In the genomic region with DNA sequence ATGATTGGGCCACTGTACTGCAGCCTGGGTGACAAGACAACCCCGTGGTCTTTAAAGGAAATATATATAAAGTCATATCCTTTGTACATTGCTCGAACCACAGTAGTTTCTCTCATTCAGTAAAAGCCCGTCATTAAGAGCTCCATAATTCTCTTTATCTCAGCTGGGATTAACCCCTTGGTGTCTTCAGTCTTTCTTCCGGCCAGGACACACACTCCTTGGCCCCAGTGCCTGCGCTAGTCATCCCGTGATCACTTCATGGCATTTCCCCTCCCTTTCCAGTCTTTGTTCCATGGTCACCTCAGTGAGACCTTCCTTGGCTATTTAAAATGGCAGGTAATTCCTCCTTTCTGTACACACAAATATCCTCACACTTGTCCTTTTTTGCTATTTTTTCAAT, we compare ENCODE assay signal across 11 cellular contexts. TPM values are rescaled to one million over a fixed set of nuclear protein-coding genes. Genes with fewer than 3 reads are reported as not detected.
DNase-seq lines count a peak whose midpoint lies in the region; ATAC-seq and TF ChIP-seq lines count a peak whose summit lies in the region.
"Had no signal": no experiment of that assay in that cellular context is flagged by ENCODE, and none has a peak within 500 bp of the region (broad histone marks: within the 10 kb centered on the region; RNA-seq: fewer than 3 reads in every experiment).

No MANE protein-coding gene starts in this region.

- peaks cover 50 to 72% (median 65%) of the 10 kb centered on the region in 3 donors for H3K4me1 Mint-ChIP-seq in CD8-positive, alpha-beta memory T cell
- peaks cover 64% of the 10 kb centered on the region for H3K4me1 Mint-ChIP-seq in activated naive CD8-positive, alpha-beta T cell treated with anti-CD3 and anti-CD28 coated beads, Interleukin-2, amount 50 U/mL, for 24 hours
- H3K4me1 Mint-ChIP-seq in natural killer cell treated with Interleukin-12 subunit alpha and Interleukin-12 subunit beta and Interleukin-15 and Interleukin-18, amount 100 ng/mL, for 72 hours (ENCODE audit: low read depth in 2 of 2): peaks cover 55 to 57% of the 10 kb centered on the region in 2 donors

- no peaks in the 10 kb centered on the region for H3K27me3 ChIP-seq in CD8-positive, alpha-beta memory T cell (ENCODE audit: insufficient read depth, low read length, poor library complexity, severe bottlenecking)
- H3K27me3 ChIP-seq in HUES64 (ENCODE audit: insufficient read depth, low read length) (no peaks in the 10 kb centered on the region), transverse colon (no peaks in the 10 kb centered on the region)

- peak overlapping the region in 6 of 7 donors; percentile 49 to 79 (median 60) for H3K4me3 Mint-ChIP-seq in CD8-positive, alpha-beta memory T cell
- H3K4me3 Mint-ChIP-seq in activated naive CD8-positive, alpha-beta T cell treated with anti-CD3 and anti-CD28 coated beads, Interleukin-2, amount 50 U/mL, for 24 hours: peak overlapping the region; percentile 97
- H3K4me3 Mint-ChIP-seq in natural killer cell treated with Interleukin-12 subunit alpha and Interleukin-12 subunit beta and Interleukin-15 and Interleukin-18, amount 100 ng/mL, for 72 hours: peak overlapping the region; percentile 60

- in situ Hi-C loops in transverse colon (cut with MboI; ENCODE audit: low pct_ligation_motif_present in 1 of 4, low pct_unique_long_range_greater_than_20kb in 1 of 4, low sequenced_read_pairs in 3 of 4): no loop called here

- H3K9me3 ChIP-seq in CD8-positive, alpha-beta memory T cell (ENCODE audit: low read length): no peaks in the 10 kb centered on the region
- no peaks in the 10 kb centered on the region for H3K9me3 ChIP-seq in HUES64 (ENCODE audit: insufficient read depth, low read depth, low read length)
- no peaks in the 10 kb centered on the region for H3K9me3 ChIP-seq in transverse colon

- POLR2A ChIA-PET in CD8-positive, alpha-beta memory T cell (lab: Charles Lee): no interaction called here
- POLR2A ChIA-PET in GM10248 (lab: Yijun Ruan, JAX): no interaction called here

- H3K27ac ChIP-seq in CD8-positive, alpha-beta memory T cell (ENCODE audit: low read depth, low read length): no peak overlapping the region
- H3K27ac ChIP-seq in HUES64 (ENCODE audit: low read depth, low read length) (peak overlapping the region; percentile 20; the same call in 1 of the 2 replicates), transverse colon (no peak overlapping the region), substantia nigra (ENCODE audit: low read depth, low read length, poor library complexity, severe bottlenecking) (no peak overlapping the region)

- H3K9ac ChIP-seq in HUES64 (ENCODE audit: low read depth, low read length): no peak overlapping the region

- no peak for DNase-seq in CD8-positive, alpha-beta memory T cell
- DNase-seq in activated naive CD8-positive, alpha-beta T cell treated with anti-CD3 and anti-CD28 coated beads, Interleukin-2, amount 50 U/mL, for 24 hours: no peak
- DNase-seq in natural killer cell treated with Interleukin-12 subunit alpha and Interleukin-12 subunit beta and Interleukin-15 and Interleukin-18, amount 100 ng/mL, for 72 hours (ENCODE audit: low spot score): no peak
- no peak for DNase-seq in GM10248 (ENCODE audit: extremely low spot score)
- no peak for DNase-seq in transverse colon
- DNase-seq in substantia nigra (lab: John Stamatoyannopoulos, UW): no peak
- DNase-seq: activated CD4-positive, alpha-beta T cell treated with anti-CD3 and anti-CD28 coated beads for 1 hour; GF-D8; NCI-H1694 treated with DMSO at 0.1 percent for 48 hours had no signal

- peaks cover 0 to 77% (median 25%) of the 10 kb centered on the region in 3 donors for H3K36me3 Mint-ChIP-seq in CD8-positive, alpha-beta memory T cell
- H3K36me3 Mint-ChIP-seq in activated naive CD8-positive, alpha-beta T cell treated with anti-CD3 and anti-CD28 coated beads, Interleukin-2, amount 50 U/mL, for 24 hours (ENCODE audit: low read depth): peaks cover 77% of the 10 kb centered on the region
- peaks cover 46% of the 10 kb centered on the region for H3K36me3 Mint-ChIP-seq in natural killer cell treated with Interleukin-12 subunit alpha and Interleukin-12 subunit beta and Interleukin-15 and Interleukin-18, amount 100 ng/mL, for 72 hours

- H3K36me3 ChIP-seq in CD8-positive, alpha-beta memory T cell (ENCODE audit: insufficient read depth, low read length): peaks cover 60% of the 10 kb centered on the region
- H3K36me3 ChIP-seq in HUES64 (ENCODE audit: insufficient read depth, low read length) (peaks cover 61% of the 10 kb centered on the region), transverse colon (peaks cover 0 to 48% (median 20%) of the 10 kb centered on the region in 4 donors)

- H3K9me3 Mint-ChIP-seq in CD8-positive, alpha-beta memory T cell: no peaks in the 10 kb centered on the region
- no peaks in the 10 kb centered on the region for H3K9me3 Mint-ChIP-seq in activated naive CD8-positive, alpha-beta T cell treated with anti-CD3 and anti-CD28 coated beads, Interleukin-2, amount 50 U/mL, for 24 hours
- no peaks in the 10 kb centered on the region for H3K9me3 Mint-ChIP-seq in natural killer cell treated with Interleukin-12 subunit alpha and Interleukin-12 subunit beta and Interleukin-15 and Interleukin-18, amount 100 ng/mL, for 72 hours

- CTCF ChIA-PET in CD8-positive, alpha-beta memory T cell (lab: Charles Lee): interaction anchor here (1.4 kb wide), 1 partner anchor 12 kb away, joined by 4 read pairs; no protein-coding TSS in a partner anchor
- CTCF ChIA-PET in GM10248 (lab: Yijun Ruan, JAX): no interaction called here

- no peaks in the 10 kb centered on the region for H3K27me3 Mint-ChIP-seq in CD8-positive, alpha-beta memory T cell
- H3K27me3 Mint-ChIP-seq in activated naive CD8-positive, alpha-beta T cell treated with anti-CD3 and anti-CD28 coated beads, Interleukin-2, amount 50 U/mL, for 24 hours: no peaks in the 10 kb centered on the region
- H3K27me3 Mint-ChIP-seq in natural killer cell treated with Interleukin-12 subunit alpha and Interleukin-12 subunit beta and Interleukin-15 and Interleukin-18, amount 100 ng/mL, for 72 hours: no peaks in the 10 kb centered on the region

- ATAC-seq in activated naive CD8-positive, alpha-beta T cell treated with anti-CD3 and anti-CD28 coated beads, Interleukin-2, amount 50 U/mL, for 24 hours: no peak
- no peak for ATAC-seq in natural killer cell treated with Interleukin-12 subunit alpha and Interleukin-12 subunit beta and Interleukin-15 and Interleukin-18, amount 100 ng/mL, for 72 hours
- ATAC-seq: left lobe of liver had no signal

- H3K4me1 ChIP-seq in CD8-positive, alpha-beta memory T cell (ENCODE audit: insufficient read depth, low read length): peaks cover 42% of the 10 kb centered on the region
- H3K4me1 ChIP-seq in HUES64 (ENCODE audit: insufficient read depth, low read length): peaks cover 11% of the 10 kb centered on the region; the same call in 1 of the 2 replicates
- H3K4me1 ChIP-seq in transverse colon: peaks cover 14 to 47% (median 28%) of the 10 kb centered on the region in 4 donors

- peak overlapping the region; percentile 73 to 92 (median 82) for H3K27ac Mint-ChIP-seq in CD8-positive, alpha-beta memory T cell
- peak overlapping the region; percentile 83 for H3K27ac Mint-ChIP-seq in activated naive CD8-positive, alpha-beta T cell treated with anti-CD3 and anti-CD28 coated beads, Interleukin-2, amount 50 U/mL, for 24 hours
- peak overlapping the region; percentile 36 to 82 for H3K27ac Mint-ChIP-seq in natural killer cell treated with Interleukin-12 subunit alpha and Interleukin-12 subunit beta and Interleukin-15 and Interleukin-18, amount 100 ng/mL, for 72 hours

- TF ChIP-seq POLR2A in transverse colon (IDR thresholded peaks at IDR 0.05): no peak

- intact Hi-C loops in transverse colon (cut with DNase I; ENCODE audit: low total_unique reads): no loop called here

- TF ChIP-seq CTCF in GM10248 (IDR thresholded peaks at IDR 0.05; ENCODE audit: control extremely low read depth, extremely low read depth, low read depth, missing control alignments): no peak
- TF ChIP-seq CTCF in transverse colon (IDR thresholded peaks at IDR 0.05): no peak

- no peak for TF ChIP-seq EP300 in transverse colon (IDR thresholded peaks at IDR 0.05; ENCODE audit: low read depth)

- H3K4me3 ChIP-seq in CD8-positive, alpha-beta memory T cell (ENCODE audit: low read length): no peak overlapping the region
- H3K4me3 ChIP-seq in HUES64 (ENCODE audit: low read length) (no peak overlapping the region; the same call in 1 of the 2 replicates), transverse colon (no peak overlapping the region)

- WGBS in HUES64: 92% methylated on average over 6 of the region's 6 CpGs
- WGBS in transverse colon (ENCODE audit: low coverage in 1 of 2), 2 donors: 60 to 61% methylated on average over 6 of the region's 6 CpGs

RNA-seq across cellular contexts. Expression of gene RPL35A, which starts 3.3 kb away (rescaled TPM):
- total RNA-seq in CD8-positive, alpha-beta memory T cell: 1,000 to 10,000 TPM; 1,301 to 1,320 TPM
- 1,628 TPM for polyA plus RNA-seq in CD8-positive, alpha-beta memory T cell
- polyA plus RNA-seq in HUES64 (2013, experiment 1 of 2): 1,456 TPM
- polyA plus RNA-seq in HUES64 (2013, experiment 2 of 2): 1,538 TPM
- total RNA-seq in natural killer cell treated with Interleukin-12 subunit alpha and Interleukin-12 subunit beta and Interleukin-15 and Interleukin-18, amount 100 ng/mL, for 72 hours: 100 to 1,000 TPM; 683 to 726 TPM
- total RNA-seq in transverse colon: 100 to 1,000 TPM; 287 to 381 (median 347) TPM

RNA-seq across cellular contexts. Expression of gene LMLN, which starts 6.7 kb away (rescaled TPM):
- total RNA-seq in CD8-positive, alpha-beta memory T cell: 1 to 10 TPM; 7.3 to 7.4 TPM
- 2.4 TPM for polyA plus RNA-seq in CD8-positive, alpha-beta memory T cell
- polyA plus RNA-seq in HUES64 (2013, experiment 1 of 2): 2.0 TPM
- polyA plus RNA-seq in HUES64 (2013, experiment 2 of 2): 3.4 TPM
- 1 to 10 TPM; 2.6 to 4.2 TPM for total RNA-seq in natural killer cell treated with Interleukin-12 subunit alpha and Interleukin-12 subunit beta and Interleukin-15 and Interleukin-18, amount 100 ng/mL, for 72 hours
- 10 to 100 TPM in 1 of 4 donors, 1 to 10 TPM in 2, under 1 TPM in 1; 1.00 to 11.2 (median 6.4) TPM for total RNA-seq in transverse colon
